18 cellular contexts compared by ENCODE assay signal in genomic region chr7:134512271-134512670, GRCh38. TPM values are rescaled to one million over a fixed set of nuclear protein-coding genes. Genes with fewer than 3 reads are reported as not detected.
"Had no signal": no experiment of that assay in that cellular context is flagged by ENCODE, and none has a peak within 500 bp of the region (broad histone marks: within the 10 kb centered on the region; RNA-seq: fewer than 3 reads in every experiment).

No MANE protein-coding gene starts in this region.

- H3K36me3 ChIP-seq: ascending aorta, left ventricle myocardium inferior, suprapubic skin, upper lobe of right lung had no signal

- FAIRE-seq: kidney had no signal

- ATAC-seq: upper lobe of right lung had no signal

- H3K27ac ChIP-seq: ascending aorta, left ventricle myocardium inferior, skin epidermis, suprapubic skin, upper lobe of right lung had no signal

- H3K27me3 ChIP-seq: ascending aorta, suprapubic skin, upper lobe of right lung had no signal

- DNase-seq: activated CD4-positive, alpha-beta T cell treated with anti-CD3 and anti-CD28 coated beads, Interleukin-2, amount 10 ng/mL, durations not matched to agents 7 days and 5 days; activated naive CD4-positive, alpha-beta T cell treated with Interleukin-2 at 50 U/mL for 16 hours; erythroblast; hippocampal formation; kidney; left ventricle myocardium inferior; mesendoderm; right cardiac atrium; stimulated activated CD4-positive, alpha-beta T cell treated with anti-CD3 and anti-CD28 coated beads, Interleukin-4, amount 100 ng/mL, for 4 hours; stimulated activated CD8-positive, alpha-beta memory T cell treated with anti-CD3 and anti-CD28 coated beads, Interleukin-4, amount 100 ng/mL, for 48 hours; stimulated activated naive CD4-positive, alpha-beta T cell treated with Interleukin-2 at 50 U/mL for 16 hours; upper lobe of right lung had no signal

- H3K9me3 ChIP-seq: ascending aorta, left ventricle myocardium inferior, suprapubic skin, upper lobe of right lung had no signal

- H3K4me1 ChIP-seq: upper lobe of right lung had no signal

- H3K4me3 ChIP-seq: ascending aorta, left ventricle myocardium inferior, skin epidermis, suprapubic skin, upper lobe of right lung had no signal

RNA-seq across cellular contexts. Expression of gene AKR1B10, which starts 15.1 kb away (rescaled TPM):
- total RNA-seq: activated CD4-positive, alpha-beta T cell treated with anti-CD3 and anti-CD28 coated beads, Interleukin-2, amount 10 ng/mL, durations not matched to agents 7 days and 5 days; ascending aorta; progenitor cell of endocrine pancreas; upper lobe of right lung had no signal

RNA-seq across cellular contexts. Expression of gene AKR1B15, which starts 36.6 kb away (rescaled TPM):
- total RNA-seq: activated CD4-positive, alpha-beta T cell treated with anti-CD3 and anti-CD28 coated beads, Interleukin-2, amount 10 ng/mL, durations not matched to agents 7 days and 5 days; ascending aorta; dermis microvascular lymphatic vessel endothelial cell; kidney; left ventricle myocardium inferior; omental fat pad; progenitor cell of endocrine pancreas; right cardiac atrium; upper lobe of right lung had no signal
